Comparison of ENCODE assay signal across 1 cellular context in the genomic region with DNA sequence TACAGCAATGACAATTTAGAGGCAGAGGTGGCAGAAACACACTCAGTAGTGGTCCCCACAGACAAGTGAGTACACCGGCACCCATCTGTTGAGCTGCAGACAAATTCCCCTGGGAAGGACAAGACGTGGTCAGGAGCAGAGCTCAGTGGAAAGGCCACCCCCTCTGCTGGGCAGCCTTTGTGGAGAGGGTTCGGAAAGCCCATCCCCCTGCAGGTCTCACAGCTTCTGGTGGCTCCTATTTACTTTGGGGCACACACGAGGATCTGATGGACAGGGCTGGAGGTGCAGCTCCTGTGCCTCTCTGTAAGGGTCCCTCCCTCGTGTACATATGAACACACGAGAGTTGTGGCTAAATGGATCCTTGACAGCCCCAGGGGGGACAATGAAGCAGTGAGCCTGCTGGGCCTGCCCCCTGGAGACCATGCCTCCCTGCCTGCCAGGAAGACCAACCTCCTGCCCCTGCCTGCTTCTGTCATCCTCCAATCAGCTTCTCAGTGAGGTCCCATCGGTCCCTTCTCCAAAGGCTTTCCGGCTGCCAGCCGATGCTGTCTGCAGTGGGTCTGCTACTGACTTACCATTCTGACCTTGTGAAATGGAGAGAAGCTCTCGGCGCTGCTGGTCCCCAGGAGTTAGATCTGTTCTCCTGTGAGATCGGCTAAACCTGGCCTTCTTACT.
TF ChIP-seq lines count a peak whose summit lies in the region.

No MANE protein-coding gene starts in this region.

TF ChIP-seq in WTC11, 78 proteins besides CTCF, POLR2A, EP300 and RAD21 (continued from another document):
- TF ChIP-seq, protein P1, sequence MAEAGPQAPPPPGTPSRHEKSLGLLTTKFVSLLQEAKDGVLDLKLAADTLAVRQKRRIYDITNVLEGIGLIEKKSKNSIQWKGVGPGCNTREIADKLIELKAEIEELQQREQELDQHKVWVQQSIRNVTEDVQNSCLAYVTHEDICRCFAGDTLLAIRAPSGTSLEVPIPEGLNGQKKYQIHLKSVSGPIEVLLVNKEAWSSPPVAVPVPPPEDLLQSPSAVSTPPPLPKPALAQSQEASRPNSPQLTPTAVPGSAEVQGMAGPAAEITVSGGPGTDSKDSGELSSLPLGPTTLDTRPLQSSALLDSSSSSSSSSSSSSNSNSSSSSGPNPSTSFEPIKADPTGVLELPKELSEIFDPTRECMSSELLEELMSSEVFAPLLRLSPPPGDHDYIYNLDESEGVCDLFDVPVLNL (CRISPR knock-in tag; IDR thresholded peaks at IDR 0.05; ENCODE audit: borderline replicate concordance, low read depth), result no peak
- TF ChIP-seq MYBL2 (CRISPR knock-in tag; IDR thresholded peaks at IDR 0.05), result no peak
- TF ChIP-seq NFYB (CRISPR knock-in tag; conservative IDR thresholded peaks at IDR 0.05; ENCODE audit: low read depth), result no peak
